Comparison of ENCODE assay signal across 9 cellular contexts in genomic region chr9:98942906-98943681, GRCh38. TPM values are rescaled to one million over a fixed set of nuclear protein-coding genes. Genes with fewer than 3 reads are reported as not detected.
A peak's percentile ranks its signal among the peaks of the same experiment; 100 is the strongest.
DNase-seq lines count a peak whose midpoint lies in the region; ATAC-seq and TF ChIP-seq lines count a peak whose summit lies in the region.
"Had no signal": no experiment of that assay in that cellular context is flagged by ENCODE, and none has a peak within 500 bp of the region (broad histone marks: within the 10 kb centered on the region; RNA-seq: fewer than 3 reads in every experiment).

No MANE protein-coding gene starts in this region.

- H3K9me3 Mint-ChIP-seq in activated T-cell treated with anti-CD3 and anti-CD28 coated beads, Interleukin-2, amount 50 U/mL, for 72 hours: no peaks in the 10 kb centered on the region
- H3K9me3 Mint-ChIP-seq in activated T-cell treated with anti-CD3 and anti-CD28 coated beads, Interleukin-2, amount 50 U/mL, for 24 hours: no peaks in the 10 kb centered on the region

- H3K4me3 Mint-ChIP-seq in activated T-cell treated with anti-CD3 and anti-CD28 coated beads, Interleukin-2, amount 50 U/mL, for 72 hours: peak overlapping the region; percentile 25 to 74
- no peak overlapping the region for H3K4me3 Mint-ChIP-seq in activated T-cell treated with anti-CD3 and anti-CD28 coated beads, Interleukin-2, amount 50 U/mL, for 24 hours

- no peak for TF ChIP-seq RAD21 in neural cell (conservative IDR thresholded peaks at IDR 0.05)

- no peaks in the 10 kb centered on the region for H4K20me1 ChIP-seq in neural cell (ENCODE audit: insufficient read depth)

- H3K36me3 Mint-ChIP-seq in activated T-cell treated with anti-CD3 and anti-CD28 coated beads, Interleukin-2, amount 50 U/mL, for 72 hours (ENCODE audit: insufficient read depth in 2 of 2): no peaks in the 10 kb centered on the region
- H3K36me3 Mint-ChIP-seq in activated T-cell treated with anti-CD3 and anti-CD28 coated beads, Interleukin-2, amount 50 U/mL, for 24 hours (ENCODE audit: low read depth): no peaks in the 10 kb centered on the region

- H3K27me3 Mint-ChIP-seq in activated T-cell treated with anti-CD3 and anti-CD28 coated beads, Interleukin-2, amount 50 U/mL, for 72 hours (ENCODE audit: low read depth): peaks cover 79% of the 10 kb centered on the region
- peaks cover 86% of the 10 kb centered on the region for H3K27me3 Mint-ChIP-seq in activated T-cell treated with anti-CD3 and anti-CD28 coated beads, Interleukin-2, amount 50 U/mL, for 24 hours

- H3K9me3 ChIP-seq in esophagus squamous epithelium: no peaks in the 10 kb centered on the region
- H3K9me3 ChIP-seq in neural cell (ENCODE audit: low read length): no peaks in the 10 kb centered on the region
- H3K9me3 ChIP-seq in upper lobe of left lung: no peaks in the 10 kb centered on the region

- peak overlapping the region; percentile 37 to 76 (median 56) for H3K4me3 ChIP-seq in esophagus squamous epithelium
- H3K4me3 ChIP-seq in neural cell (ENCODE audit: low read length): peak overlapping the region; percentile 87
- H3K4me3 ChIP-seq in upper lobe of left lung: peak overlapping the region in 3 of 4 donors; percentile 34 to 50 (median 41)

- peaks cover 15% of the 10 kb centered on the region for H3K4me1 Mint-ChIP-seq in activated T-cell treated with anti-CD3 and anti-CD28 coated beads, Interleukin-2, amount 50 U/mL, for 72 hours (ENCODE audit: low read depth)
- peaks cover 11% of the 10 kb centered on the region for H3K4me1 Mint-ChIP-seq in activated T-cell treated with anti-CD3 and anti-CD28 coated beads, Interleukin-2, amount 50 U/mL, for 24 hours (ENCODE audit: low read depth)

- DNase-seq in activated T-cell treated with anti-CD3 and anti-CD28 coated beads, Interleukin-2, amount 50 U/mL, for 72 hours: no peak
- no peak for DNase-seq in activated T-cell treated with anti-CD3 and anti-CD28 coated beads, Interleukin-2, amount 50 U/mL, for 24 hours
- DNase-seq in esophagus squamous epithelium (lab: John Stamatoyannopoulos, UW): no peak
- DNase-seq in upper lobe of left lung: no peak
- DNase-seq in AG08395 (ENCODE audit: low spot score): no peak
- DNase-seq in SK-N-DZ (ENCODE audit: low spot score): no peak
- DNase-seq in activated gamma-delta T cell treated with Interleukin-2 at 50 U/mL for 16 hours: no peak
- DNase-seq: activated CD4-positive, alpha-beta T cell treated with anti-CD3 and anti-CD28 coated beads for 48 hours had no signal

- H2AFZ ChIP-seq in neural cell (ENCODE audit: low read depth, low read length): no peak overlapping the region

- ATAC-seq in activated T-cell treated with anti-CD3 and anti-CD28 coated beads, Interleukin-2, amount 50 U/mL, for 72 hours (replicated peaks in 1 of 2): no peak
- no peak for ATAC-seq in upper lobe of left lung (ENCODE audit: low FRiP score in 2 of 2)

- no peak overlapping the region for H3K27ac Mint-ChIP-seq in activated T-cell treated with anti-CD3 and anti-CD28 coated beads, Interleukin-2, amount 50 U/mL, for 72 hours
- H3K27ac Mint-ChIP-seq in activated T-cell treated with anti-CD3 and anti-CD28 coated beads, Interleukin-2, amount 50 U/mL, for 24 hours: no peak overlapping the region

- intact Hi-C loops in esophagus squamous epithelium (cut with DNase I): no loop called here

- no peaks in the 10 kb centered on the region for H3K9me2 ChIP-seq in neural cell (ENCODE audit: insufficient read depth, low read length)

- H3K4me1 ChIP-seq in esophagus squamous epithelium (peaks cover 0 to 44% (median 4%) of the 10 kb centered on the region in 3 donors), upper lobe of left lung (peaks cover 8 to 15% (median 11%) of the 10 kb centered on the region in 4 donors)

- TF ChIP-seq EP300 in neural cell (conservative IDR thresholded peaks at IDR 0.05; ENCODE audit: poor library complexity, severe bottlenecking): no peak
- no peak for TF ChIP-seq EP300 in upper lobe of left lung (IDR thresholded peaks at IDR 0.05)

- 50 to 53% methylated on average over 7 to 13 of the region's 15 CpGs for WGBS in esophagus squamous epithelium, 2 donors
- WGBS in upper lobe of left lung, 2 donors: 59 to 98% methylated on average over 8 to 15 of the region's 15 CpGs

- no peaks in the 10 kb centered on the region for H3K36me3 ChIP-seq in esophagus squamous epithelium
- H3K36me3 ChIP-seq in neural cell (ENCODE audit: insufficient read depth, low read length): no peaks in the 10 kb centered on the region
- no peaks in the 10 kb centered on the region for H3K36me3 ChIP-seq in upper lobe of left lung

- H3K79me2 ChIP-seq in neural cell (replicated peaks; ENCODE audit: insufficient read depth, low read length): no peaks in the 10 kb centered on the region

- H3K27me3 ChIP-seq in esophagus squamous epithelium (peaks cover 0 to 62% (median 2%) of the 10 kb centered on the region in 4 donors), neural cell (ENCODE audit: insufficient read depth, low read depth, low read length) (peaks cover 44% of the 10 kb centered on the region), upper lobe of left lung (peaks cover 0 to 10% (median 6%) of the 10 kb centered on the region in 4 donors)

- H3F3A ChIP-seq in neural cell (ENCODE audit: insufficient read depth, low read length, poor library complexity, severe bottlenecking): no peaks in the 10 kb centered on the region

- H3K4me2 ChIP-seq in neural cell (ENCODE audit: low read length): no peak overlapping the region

- no peak for TF ChIP-seq CTCF in esophagus squamous epithelium (IDR thresholded peaks at IDR 0.05)
- TF ChIP-seq CTCF in neural cell (IDR thresholded peaks at IDR 0.05; ENCODE audit: poor library complexity, severe bottlenecking): no peak
- no peak for TF ChIP-seq CTCF in upper lobe of left lung (IDR thresholded peaks at IDR 0.05)

- H3K27ac ChIP-seq in esophagus squamous epithelium: peak overlapping the region; percentile 62 to 90 (median 86)
- no peak overlapping the region for H3K27ac ChIP-seq in neural cell (ENCODE audit: low read length)
- peak overlapping the region in 1 of 4 donors; percentile 17 for H3K27ac ChIP-seq in upper lobe of left lung

- peak overlapping the region; percentile 72 for H3K9ac ChIP-seq in neural cell (ENCODE audit: low read length)

- TF ChIP-seq POLR2A in esophagus squamous epithelium (IDR thresholded peaks at IDR 0.05): peak in 1 of 4 donors; percentile 9
- no peak for TF ChIP-seq POLR2A in upper lobe of left lung (IDR thresholded peaks at IDR 0.05)

TF ChIP-seq in neural cell, 6 proteins besides CTCF, POLR2A, EP300 and RAD21:
- TF ChIP-seq EZH2 (IDR thresholded peaks at IDR 0.05; ENCODE audit: borderline replicate concordance, insufficient read depth, low read length, poor library complexity, severe bottlenecking): no peak

RNA-seq across cellular contexts. Expression of gene COL15A1, which starts 0.6 kb away (rescaled TPM):
- under 1 TPM; 0.19 to 0.30 TPM for total RNA-seq in activated T-cell treated with anti-CD3 and anti-CD28 coated beads, Interleukin-2, amount 50 U/mL, for 72 hours
- total RNA-seq in esophagus squamous epithelium: 10 to 100 TPM in 2 of 4 donors, 1 to 10 TPM in 2; 3.4 to 33.2 (median 9.7) TPM
- 2.8 and 3.4 TPM in 2 replicates for polyA plus RNA-seq in neural cell
- polyA minus RNA-seq in neural cell: 4.9 and 5.0 TPM in 2 replicates
- total RNA-seq in upper lobe of left lung: 10 to 100 TPM in 1 of 6 donors, 1 to 10 TPM in 5; 1.0 to 17.9 (median 2.7) TPM
- polyA plus RNA-seq in SK-N-DZ (2014; cell fraction: cytosol; rRNA removed): not detected in 2 replicates
- polyA plus RNA-seq in SK-N-DZ (2014; cell fraction: nucleus; rRNA removed): not detected in 2 replicates
